ENCODE assay signal across 2 cellular contexts in the genomic region with DNA sequence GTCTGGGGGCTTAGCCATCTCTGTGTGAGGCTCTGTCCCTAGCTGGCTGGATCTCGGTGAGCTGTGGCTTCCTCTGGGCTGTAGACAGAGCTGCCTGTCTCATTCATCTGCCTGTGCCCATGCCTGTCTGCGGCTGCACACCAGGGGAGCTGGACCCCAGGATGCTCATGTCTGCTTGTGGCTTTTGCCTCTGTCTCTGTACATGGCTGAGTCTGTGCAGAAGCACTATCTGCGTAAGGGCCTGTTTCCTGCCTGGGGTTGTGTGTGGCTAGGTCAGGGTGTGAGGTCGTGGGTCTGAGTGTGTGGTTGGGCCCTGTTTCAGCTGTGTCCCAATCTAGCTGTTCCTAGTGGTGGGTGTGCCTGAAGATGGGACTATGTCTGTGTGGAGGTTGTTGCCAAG.
TF ChIP-seq lines count a peak whose summit lies in the region.

No MANE protein-coding gene starts in this region.

TF ChIP-seq in HEK293, 187 proteins besides CTCF, POLR2A, EP300 and RAD21:
- TF ChIP-seq ZIC2 (tag by site-specific recombination; IDR thresholded peaks at IDR 0.05) (peak; percentile 4; the same call in 1 of the 2 replicates), ZNF426 (tag by site-specific recombination; IDR thresholded peaks at IDR 0.05) (no peak)

TF ChIP-seq in H1, 55 proteins besides CTCF, POLR2A, EP300 and RAD21:
- TF ChIP-seq BACH1 (IDR thresholded peaks at IDR 0.05; ENCODE audit: low read length) (no peak), JUND (IDR thresholded peaks at IDR 0.05; ENCODE audit: low read length) (no peak), HDAC6 (IDR thresholded peaks at IDR 0.05; ENCODE audit: low read depth, low read length) (no peak), CBX5 (IDR thresholded peaks at IDR 0.05; ENCODE audit: low read depth, low read length) (no peak), GTF2F1 (IDR thresholded peaks at IDR 0.05; ENCODE audit: borderline replicate concordance, low read depth, low read length) (no peak)
- TF ChIP-seq, protein P1, sequence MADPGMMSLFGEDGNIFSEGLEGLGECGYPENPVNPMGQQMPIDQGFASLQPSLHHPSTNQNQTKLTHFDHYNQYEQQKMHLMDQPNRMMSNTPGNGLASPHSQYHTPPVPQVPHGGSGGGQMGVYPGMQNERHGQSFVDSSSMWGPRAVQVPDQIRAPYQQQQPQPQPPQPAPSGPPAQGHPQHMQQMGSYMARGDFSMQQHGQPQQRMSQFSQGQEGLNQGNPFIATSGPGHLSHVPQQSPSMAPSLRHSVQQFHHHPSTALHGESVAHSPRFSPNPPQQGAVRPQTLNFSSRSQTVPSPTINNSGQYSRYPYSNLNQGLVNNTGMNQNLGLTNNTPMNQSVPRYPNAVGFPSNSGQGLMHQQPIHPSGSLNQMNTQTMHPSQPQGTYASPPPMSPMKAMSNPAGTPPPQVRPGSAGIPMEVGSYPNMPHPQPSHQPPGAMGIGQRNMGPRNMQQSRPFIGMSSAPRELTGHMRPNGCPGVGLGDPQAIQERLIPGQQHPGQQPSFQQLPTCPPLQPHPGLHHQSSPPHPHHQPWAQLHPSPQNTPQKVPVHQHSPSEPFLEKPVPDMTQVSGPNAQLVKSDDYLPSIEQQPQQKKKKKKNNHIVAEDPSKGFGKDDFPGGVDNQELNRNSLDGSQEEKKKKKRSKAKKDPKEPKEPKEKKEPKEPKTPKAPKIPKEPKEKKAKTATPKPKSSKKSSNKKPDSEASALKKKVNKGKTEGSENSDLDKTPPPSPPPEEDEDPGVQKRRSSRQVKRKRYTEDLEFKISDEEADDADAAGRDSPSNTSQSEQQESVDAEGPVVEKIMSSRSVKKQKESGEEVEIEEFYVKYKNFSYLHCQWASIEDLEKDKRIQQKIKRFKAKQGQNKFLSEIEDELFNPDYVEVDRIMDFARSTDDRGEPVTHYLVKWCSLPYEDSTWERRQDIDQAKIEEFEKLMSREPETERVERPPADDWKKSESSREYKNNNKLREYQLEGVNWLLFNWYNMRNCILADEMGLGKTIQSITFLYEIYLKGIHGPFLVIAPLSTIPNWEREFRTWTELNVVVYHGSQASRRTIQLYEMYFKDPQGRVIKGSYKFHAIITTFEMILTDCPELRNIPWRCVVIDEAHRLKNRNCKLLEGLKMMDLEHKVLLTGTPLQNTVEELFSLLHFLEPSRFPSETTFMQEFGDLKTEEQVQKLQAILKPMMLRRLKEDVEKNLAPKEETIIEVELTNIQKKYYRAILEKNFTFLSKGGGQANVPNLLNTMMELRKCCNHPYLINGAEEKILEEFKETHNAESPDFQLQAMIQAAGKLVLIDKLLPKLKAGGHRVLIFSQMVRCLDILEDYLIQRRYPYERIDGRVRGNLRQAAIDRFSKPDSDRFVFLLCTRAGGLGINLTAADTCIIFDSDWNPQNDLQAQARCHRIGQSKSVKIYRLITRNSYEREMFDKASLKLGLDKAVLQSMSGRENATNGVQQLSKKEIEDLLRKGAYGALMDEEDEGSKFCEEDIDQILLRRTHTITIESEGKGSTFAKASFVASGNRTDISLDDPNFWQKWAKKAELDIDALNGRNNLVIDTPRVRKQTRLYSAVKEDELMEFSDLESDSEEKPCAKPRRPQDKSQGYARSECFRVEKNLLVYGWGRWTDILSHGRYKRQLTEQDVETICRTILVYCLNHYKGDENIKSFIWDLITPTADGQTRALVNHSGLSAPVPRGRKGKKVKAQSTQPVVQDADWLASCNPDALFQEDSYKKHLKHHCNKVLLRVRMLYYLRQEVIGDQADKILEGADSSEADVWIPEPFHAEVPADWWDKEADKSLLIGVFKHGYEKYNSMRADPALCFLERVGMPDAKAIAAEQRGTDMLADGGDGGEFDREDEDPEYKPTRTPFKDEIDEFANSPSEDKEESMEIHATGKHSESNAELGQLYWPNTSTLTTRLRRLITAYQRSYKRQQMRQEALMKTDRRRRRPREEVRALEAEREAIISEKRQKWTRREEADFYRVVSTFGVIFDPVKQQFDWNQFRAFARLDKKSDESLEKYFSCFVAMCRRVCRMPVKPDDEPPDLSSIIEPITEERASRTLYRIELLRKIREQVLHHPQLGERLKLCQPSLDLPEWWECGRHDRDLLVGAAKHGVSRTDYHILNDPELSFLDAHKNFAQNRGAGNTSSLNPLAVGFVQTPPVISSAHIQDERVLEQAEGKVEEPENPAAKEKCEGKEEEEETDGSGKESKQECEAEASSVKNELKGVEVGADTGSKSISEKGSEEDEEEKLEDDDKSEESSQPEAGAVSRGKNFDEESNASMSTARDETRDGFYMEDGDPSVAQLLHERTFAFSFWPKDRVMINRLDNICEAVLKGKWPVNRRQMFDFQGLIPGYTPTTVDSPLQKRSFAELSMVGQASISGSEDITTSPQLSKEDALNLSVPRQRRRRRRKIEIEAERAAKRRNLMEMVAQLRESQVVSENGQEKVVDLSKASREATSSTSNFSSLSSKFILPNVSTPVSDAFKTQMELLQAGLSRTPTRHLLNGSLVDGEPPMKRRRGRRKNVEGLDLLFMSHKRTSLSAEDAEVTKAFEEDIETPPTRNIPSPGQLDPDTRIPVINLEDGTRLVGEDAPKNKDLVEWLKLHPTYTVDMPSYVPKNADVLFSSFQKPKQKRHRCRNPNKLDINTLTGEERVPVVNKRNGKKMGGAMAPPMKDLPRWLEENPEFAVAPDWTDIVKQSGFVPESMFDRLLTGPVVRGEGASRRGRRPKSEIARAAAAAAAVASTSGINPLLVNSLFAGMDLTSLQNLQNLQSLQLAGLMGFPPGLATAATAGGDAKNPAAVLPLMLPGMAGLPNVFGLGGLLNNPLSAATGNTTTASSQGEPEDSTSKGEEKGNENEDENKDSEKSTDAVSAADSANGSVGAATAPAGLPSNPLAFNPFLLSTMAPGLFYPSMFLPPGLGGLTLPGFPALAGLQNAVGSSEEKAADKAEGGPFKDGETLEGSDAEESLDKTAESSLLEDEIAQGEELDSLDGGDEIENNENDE (IDR thresholded peaks at IDR 0.05; ENCODE audit: insufficient replicate concordance, low read length) = no peak
